13 cellular contexts compared by ENCODE assay signal in the genomic region with DNA sequence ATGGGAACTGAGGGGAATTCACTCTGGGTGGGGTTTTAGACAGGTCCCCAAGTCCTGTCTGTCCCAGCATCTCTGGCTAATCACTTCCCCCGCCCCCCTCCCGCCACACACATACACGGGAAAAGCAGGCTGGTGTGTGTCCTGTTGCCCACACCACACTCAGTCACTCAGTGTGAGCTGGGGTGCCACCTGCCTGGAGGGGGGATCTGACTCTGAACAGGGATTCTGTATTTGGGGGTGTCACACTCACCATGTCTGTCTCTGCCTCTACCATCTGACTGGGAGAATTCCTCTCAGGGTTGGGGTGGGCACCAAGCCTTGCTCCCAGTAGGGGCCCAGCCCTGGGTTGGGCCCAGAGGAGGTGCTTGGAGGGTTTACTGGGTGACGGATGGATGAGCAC. TPM values are rescaled to one million over a fixed set of nuclear protein-coding genes. Genes with fewer than 3 reads are reported as not detected.
DNase-seq lines count a peak whose midpoint lies in the region; ATAC-seq, FAIRE-seq and TF ChIP-seq lines count a peak whose summit lies in the region.
"Had no signal": no experiment of that assay in that cellular context is flagged by ENCODE, and none has a peak within 500 bp of the region (broad histone marks: within the 10 kb centered on the region; RNA-seq: fewer than 3 reads in every experiment).

No MANE protein-coding gene starts in this region.

- H3K4me2 ChIP-seq in GM23338 (no peak overlapping the region), GM12878 (ENCODE audit: control insufficient read depth, insufficient read depth) (no peak overlapping the region)

- POLR2A ChIA-PET in AG04450 (lab: Yijun Ruan, JAX) (no interaction called here), GM12878 (lab: Charles Lee) (no interaction called here)

- DNase-seq in AG04450 (ENCODE audit: low read depth, low spot score) (no peak), GM23338 (ENCODE audit: low spot score) (no peak), GM12878 (ENCODE audit: low read depth, low spot score) (no peak), mesothelial cell of epicardium (ENCODE audit: low spot score in 2 of 2, unreplicated experiment in 2 of 2) (no peak)
- DNase-seq: COR-L47, NCI-H1092 had no signal

- H3K36me3 Mint-ChIP-seq in GM23338 (ENCODE audit: low read depth) (peaks cover 24% of the 10 kb centered on the region), mesothelial cell of epicardium (peaks cover 8% of the 10 kb centered on the region)

- TF ChIP-seq EP300 in GM12878 (IDR thresholded peaks at IDR 0.05; ENCODE audit: borderline replicate concordance in 1 of 2, control insufficient read depth in 1 of 2, low read depth in 2 of 2, low read length in 2 of 2) = no peak

- TF ChIP-seq RAD21 in GM12878 (IDR thresholded peaks at IDR 0.05; ENCODE audit: insufficient read depth, low read depth, low read length) = no peak

- BruUV-seq in GM12878 (replicated peaks; lab: Mats Ljungman, UMichigan) = no TSS peak

- H3K27ac ChIP-seq in AG04450 (ENCODE audit: low read depth, low read length) = peak overlapping the region; percentile 21
- peak overlapping the region; percentile 59; the same call in 1 of the 2 replicates for H3K27ac ChIP-seq in GM23338 (ENCODE audit: low read depth)
- H3K27ac ChIP-seq in GM12878 (ENCODE audit: control insufficient read depth, insufficient read depth) = peak overlapping the region; percentile 30

- TF ChIP-seq CTCF in AG04450 (IDR thresholded peaks at IDR 0.05; ENCODE audit: low read depth, low read length) (no peak), GM23338 (conservative IDR thresholded peaks at IDR 0.05; ENCODE audit: low read depth in 2 of 2) (no peak), GM12878 (IDR thresholded peaks at IDR 0.05 in 2 of 3, conservative IDR thresholded peaks at IDR 0.05 in 1 of 3; ENCODE audit: control insufficient read depth in 2 of 3, extremely low read depth in 1 of 3, insufficient read depth in 1 of 3, low read depth in 3 of 3, low read length in 3 of 3) (no peak), mesothelial cell of epicardium (IDR thresholded peaks at IDR 0.05; ENCODE audit: unreplicated experiment) (no peak)

- SMC1A ChIA-PET in GM12878 (lab: Charles Lee; ENCODE audit: uncharacterized antibody, unreplicated experiment) = interaction anchor here (0.6 to 1.1 kb wide), 3 partner anchors 15 to 389 kb away, joined by 3 to 5 read pairs (median 3); no protein-coding TSS in a partner anchor

- H3K27ac Mint-ChIP-seq in GM23338 (no peak overlapping the region; the same call in 1 of the 2 replicates), mesothelial cell of epicardium (peak overlapping the region; percentile 34)

- no peak overlapping the region for H2AFZ ChIP-seq in GM23338
- no peak overlapping the region for H2AFZ ChIP-seq in GM12878 (ENCODE audit: control insufficient read depth, low read depth, low read length)

- H3K27me3 ChIP-seq in AG04450 (ENCODE audit: control insufficient read depth, insufficient read depth, low read length) = no peaks in the 10 kb centered on the region
- no peaks in the 10 kb centered on the region for H3K27me3 ChIP-seq in GM23338 (ENCODE audit: insufficient read depth)
- H3K27me3 ChIP-seq in GM12878 (replicated peaks in 1 of 2; ENCODE audit: control insufficient read depth in 2 of 2, insufficient read depth in 2 of 2, low read length in 1 of 2) = no peaks in the 10 kb centered on the region

- H3K4me3 Mint-ChIP-seq in GM23338 (peak overlapping the region; percentile 4; the same call in 1 of the 3 replicates), mesothelial cell of epicardium (no peak overlapping the region)

- ATAC-seq in GM23338 (no peak), GM12878 (no peak), GM19455 (IDR thresholded peaks at IDR 0.05; ENCODE audit: unreplicated experiment) (no peak), GM18870 (IDR thresholded peaks at IDR 0.05; ENCODE audit: unreplicated experiment) (no peak), HG03045 (IDR thresholded peaks at IDR 0.05; ENCODE audit: unreplicated experiment) (no peak), GM18909 (IDR thresholded peaks at IDR 0.05; ENCODE audit: poor library complexity, unreplicated experiment) (no peak)
- ATAC-seq: SK-N-SH treated with all-trans-retinoic acid at 6 μM for 48 hours had no signal

- H3K27me3 Mint-ChIP-seq in GM23338 (ENCODE audit: insufficient read depth, low read depth, poor library complexity) (peaks cover 23% of the 10 kb centered on the region), mesothelial cell of epicardium (ENCODE audit: low read depth) (no peaks in the 10 kb centered on the region)

- H4K20me1 ChIP-seq in GM23338 (replicated peaks; ENCODE audit: insufficient read depth) (peaks cover 27% of the 10 kb centered on the region), GM12878 (ENCODE audit: control insufficient read depth, insufficient read depth) (no peaks in the 10 kb centered on the region; the same call in 1 of the 2 replicates)

- FAIRE-seq in GM12878 (lab: Jason Lieb, UNC) = no peak
- FAIRE-seq: bronchial epithelial cell, keratinocyte had no signal

- H3K36me3 ChIP-seq in GM23338 (ENCODE audit: insufficient read depth) (no peaks in the 10 kb centered on the region), GM12878 (ENCODE audit: control insufficient read depth in 2 of 2, insufficient read depth in 2 of 2, low read length in 1 of 2) (peaks cover 20 to 23% of the 10 kb centered on the region in 2 experiments)

- H3K9me2 ChIP-seq in GM23338 (ENCODE audit: insufficient read depth) = no peaks in the 10 kb centered on the region

- H3K4me3 ChIP-seq in AG04450 (ENCODE audit: low read depth, low read length) = no peak overlapping the region
- H3K4me3 ChIP-seq in GM23338 = no peak overlapping the region
- no peak overlapping the region for H3K4me3 ChIP-seq in GM12878

- RAD21 ChIA-PET in GM12878 (lab: Charles Lee; ENCODE audit: unreplicated experiment) = interaction anchor here (2.1 to 22.6 kb wide), 2 partner anchors 15 to 32 kb away, joined by 5 to 804 read pairs; partner anchors contain the start of gene SH2B3

- no peaks in the 10 kb centered on the region; the same call in 2 of the 3 replicates for H3K9me3 Mint-ChIP-seq in GM23338
- H3K9me3 Mint-ChIP-seq in mesothelial cell of epicardium = no peaks in the 10 kb centered on the region

- in situ Hi-C loops in GM12878 (cut with MboI) = loop anchor here (25.0 kb wide), 1 partner anchor 1775 kb away; the partner anchor contains the start of gene TPCN1

- H3F3A ChIP-seq in GM23338 (replicated peaks; ENCODE audit: low read depth) = peaks cover 9% of the 10 kb centered on the region; the same call in 1 of the 2 replicates

- TF ChIP-seq POLR2A in GM12878 (IDR thresholded peaks at IDR 0.05; ENCODE audit: low read depth, low read length) = no peak

- peaks cover 44% of the 10 kb centered on the region for H3K4me1 ChIP-seq in GM23338 (ENCODE audit: insufficient read depth)
- peaks cover 93% of the 10 kb centered on the region for H3K4me1 ChIP-seq in GM12878 (ENCODE audit: control insufficient read depth, insufficient read depth, low read length)

- peaks cover 58% of the 10 kb centered on the region for H3K4me1 Mint-ChIP-seq in GM23338
- H3K4me1 Mint-ChIP-seq in mesothelial cell of epicardium = peaks cover 5% of the 10 kb centered on the region

- H3K9me3 ChIP-seq in AG04450 (ENCODE audit: control insufficient read depth, insufficient read depth, low read length) (no peaks in the 10 kb centered on the region), GM12878 (replicated peaks; ENCODE audit: control insufficient read depth, insufficient read depth, low read length) (no peaks in the 10 kb centered on the region)

- H3K9ac ChIP-seq in GM12878 (ENCODE audit: control insufficient read depth, insufficient read depth, low read length) = no peak overlapping the region; the same call in 1 of the 2 replicates

- CTCF ChIA-PET in AG04450 (lab: Charles Lee) (no interaction called here), GM12878 (lab: Yijun Ruan, JAX) (interaction anchor here (3.6 kb wide), 1 partner anchor 14 kb away, joined by 21 read pairs; no protein-coding TSS in a partner anchor)

- H3K79me2 ChIP-seq in GM23338 (replicated peaks; ENCODE audit: insufficient read depth) (peaks cover 100% of the 10 kb centered on the region), GM12878 (ENCODE audit: control insufficient read depth, insufficient read depth, low read length) (peaks cover 93% of the 10 kb centered on the region)

- 61% methylated on average over 3 of the region's 4 CpGs for WGBS in GM12878 (ENCODE audit: insufficient coverage, insufficient replicate concordance, low lambda C conversion rate, missing lambda C conversion rate)

- intact Hi-C loops in GM12878 (cut with micrococcal nuclease; ENCODE audit: unreplicated experiment) = no loop called here

TF ChIP-seq in GM23338, 12 proteins besides CTCF, POLR2A, EP300 and RAD21 (continues in another document):
- no peak for TF ChIP-seq POLR2AphosphoS5 (IDR thresholded peaks at IDR 0.05; ENCODE audit: low read depth)
- TF ChIP-seq EZH2 (IDR thresholded peaks at IDR 0.05; ENCODE audit: low read depth, unreplicated experiment) = no peak
- no peak for TF ChIP-seq NANOG (IDR thresholded peaks at IDR 0.05; ENCODE audit: borderline replicate concordance)

TF ChIP-seq in GM12878, 131 proteins besides CTCF, POLR2A, EP300 and RAD21 (continues in another document):
- TF ChIP-seq NR2F1 (conservative IDR thresholded peaks at IDR 0.05) = no peak
- no peak for TF ChIP-seq SP1 (IDR thresholded peaks at IDR 0.05; ENCODE audit: low read depth, low read length)

RNA-seq across cellular contexts. Expression of gene SH2B3, which starts 31.1 kb away (rescaled TPM):
- 21.6 and 22.6 TPM in 2 replicates for polyA plus RNA-seq in AG04450 (2011; rRNA removed)
- 18.2 and 20.4 TPM in 2 replicates for polyA minus RNA-seq in AG04450 (2011; rRNA and poly(A)+ RNA removed)
- 59.0 and 59.3 TPM in 2 replicates for total RNA-seq in GM23338 (2014; rRNA removed; shearing (Covaris generic))
- polyA plus RNA-seq in GM23338 (2016; fragmentation: Nextera tagmentation; extraction: Ambion mirVana) = 7.6 and 8.1 TPM in 2 replicates
- total RNA-seq in GM12878 (2013; cell fraction: nucleolus; rRNA removed) = 28.3 and 28.4 TPM in 2 replicates
- 32.3 and 32.5 TPM in 2 replicates for total RNA-seq in GM12878 (2014; rRNA removed)
- 25.3 and 27.6 TPM in 2 replicates for total RNA-seq in GM12878 (2014; rRNA removed; fragmentation: Illumina TruSeq; extraction: Trizol)
- 43.2 and 46.4 TPM in 2 replicates for total RNA-seq in GM12878 (2021)
- 18.6 TPM for polyA plus RNA-seq in GM12878 (2011; ENCODE audit: low read depth)
- 15.0 and 19.1 TPM in 2 replicates for polyA plus RNA-seq in GM12878 (2011; rRNA removed)
- polyA plus RNA-seq in GM12878 (2011; cell fraction: cytosol; rRNA removed) = 19.4 and 21.7 TPM in 2 replicates
- 18.9 and 27.2 TPM in 2 replicates for polyA plus RNA-seq in GM12878 (2011; cell fraction: nucleus; rRNA removed)
- 18.0 and 25.3 TPM in 2 replicates for polyA plus RNA-seq in GM12878 (2012)
- polyA plus RNA-seq in GM12878 (2014; fragmentation: Illumina TruSeq; extraction: Trizol) = 35.6 and 38.3 TPM in 2 replicates
- 1 to 10 TPM; 5.8 to 8.5 TPM for polyA plus RNA-seq in GM12878 (2014; fragmentation: Nextera tagmentation; extraction: Ambion mirVana)
- polyA plus RNA-seq in GM12878 (2014; rRNA removed) = 28.1 and 31.0 TPM in 2 replicates
- polyA plus RNA-seq in GM12878 (2016; fragmentation: Nextera tagmentation; extraction: Ambion mirVana) = 10 to 100 TPM in 1 of 2 experiments, 1 to 10 TPM in 1; 9.1 to 11.9 TPM
- 15.0 and 18.0 TPM in 2 replicates for polyA minus RNA-seq in GM12878 (2011; rRNA and poly(A)+ RNA removed)
- polyA minus RNA-seq in GM12878 (2011; cell fraction: cytosol; rRNA and poly(A)+ RNA removed) = 11.4 and 13.1 TPM in 2 replicates
- 4.8 and 11.5 TPM in 2 replicates for polyA minus RNA-seq in GM12878 (2011; cell fraction: nucleus; rRNA and poly(A)+ RNA removed)
- total RNA-seq in mesothelial cell of epicardium = 1.6 to 2.1 TPM (median 1.7 TPM) in 3 replicates
